ENCODE assay signal across 9 cellular contexts in genomic region chr9:96149881-96150280, GRCh38.
DNase-seq lines count a peak whose midpoint lies in the region; ATAC-seq, FAIRE-seq and TF ChIP-seq lines count a peak whose summit lies in the region.
"Had no signal": no experiment of that assay in that cellular context is flagged by ENCODE, and none has a peak within 500 bp of the region (broad histone marks: within the 10 kb centered on the region; RNA-seq: fewer than 3 reads in every experiment).

No MANE protein-coding gene starts in this region.

- H3K27me3 Mint-ChIP-seq in activated naive CD4-positive, alpha-beta T cell treated with anti-CD3 and anti-CD28 coated beads, Interleukin-2, amount 50 U/mL, for 24 hours, result peaks cover 13% of the 10 kb centered on the region

- H3K4me1 Mint-ChIP-seq in activated naive CD4-positive, alpha-beta T cell treated with anti-CD3 and anti-CD28 coated beads, Interleukin-2, amount 50 U/mL, for 24 hours, result peaks cover 23% of the 10 kb centered on the region

- peak overlapping the region; percentile 71 for H3K4me3 Mint-ChIP-seq in activated naive CD4-positive, alpha-beta T cell treated with anti-CD3 and anti-CD28 coated beads, Interleukin-2, amount 50 U/mL, for 24 hours

- H3K79me2 ChIP-seq in MM.1S (ENCODE audit: low read length), result no peaks in the 10 kb centered on the region

- FAIRE-seq in urothelium cell line (lab: Jason Lieb, UNC), result no peak

- ATAC-seq in HG02852 (IDR thresholded peaks at IDR 0.05; ENCODE audit: unreplicated experiment), result peak; percentile 58
- no peak for ATAC-seq in omental fat pad (ENCODE audit: low FRiP score)

- H3K9me3 ChIP-seq in MM.1S (replicated peaks; ENCODE audit: insufficient read depth, low read length), result no peaks in the 10 kb centered on the region
- H3K9me3 ChIP-seq: esophagus squamous epithelium had no signal

- no peaks in the 10 kb centered on the region for H3K9me3 Mint-ChIP-seq in activated naive CD4-positive, alpha-beta T cell treated with anti-CD3 and anti-CD28 coated beads, Interleukin-2, amount 50 U/mL, for 24 hours

- no peaks in the 10 kb centered on the region for H3K36me3 Mint-ChIP-seq in activated naive CD4-positive, alpha-beta T cell treated with anti-CD3 and anti-CD28 coated beads, Interleukin-2, amount 50 U/mL, for 24 hours

- TF ChIP-seq CTCF in MM.1S (IDR thresholded peaks at IDR 0.05; ENCODE audit: low read length) (no peak), omental fat pad (IDR thresholded peaks at IDR 0.05) (no peak)

- peaks cover 27% of the 10 kb centered on the region for H3K4me1 ChIP-seq in MM.1S (ENCODE audit: low read length)

- no peaks in the 10 kb centered on the region for H3K9me2 ChIP-seq in MM.1S (replicated peaks; ENCODE audit: insufficient read depth, low read length)

- H2AFZ ChIP-seq in MM.1S (ENCODE audit: low read length), result peak overlapping the region; percentile 16

- peak overlapping the region; percentile 90 for H3K27ac ChIP-seq in MM.1S (ENCODE audit: low read length)

- H3K36me3 ChIP-seq in MM.1S (replicated peaks; ENCODE audit: insufficient read depth, low read length), result no peaks in the 10 kb centered on the region
- H3K36me3 ChIP-seq: esophagus squamous epithelium had no signal

- H3K27me3 ChIP-seq in MM.1S (replicated peaks; ENCODE audit: insufficient read depth, low read length), result no peaks in the 10 kb centered on the region

- peak overlapping the region; percentile 88 for H3K4me2 ChIP-seq in MM.1S (ENCODE audit: low read depth, low read length)

- H3K4me3 ChIP-seq in MM.1S (ENCODE audit: low read length), result peak overlapping the region; percentile 53
- H3K4me3 ChIP-seq: esophagus squamous epithelium had no signal

- peaks cover 26% of the 10 kb centered on the region for H3F3A ChIP-seq in MM.1S (ENCODE audit: insufficient read depth, low read length)

- no peaks in the 10 kb centered on the region for H4K20me1 ChIP-seq in MM.1S (ENCODE audit: insufficient read depth, low read length)

- DNase-seq in activated naive CD4-positive, alpha-beta T cell treated with Interleukin-2 at 50 U/mL for 16 hours, result no peak
- DNase-seq in MM.1S, result no peak
- DNase-seq in RPMI8226, result no peak
- DNase-seq in omental fat pad (ENCODE audit: low spot score), result no peak
- DNase-seq in urothelium cell line (ENCODE audit: low spot score), result no peak
- DNase-seq in SK-N-DZ (ENCODE audit: low spot score), result no peak
- DNase-seq: esophagus squamous epithelium had no signal

- H3K27ac Mint-ChIP-seq in activated naive CD4-positive, alpha-beta T cell treated with anti-CD3 and anti-CD28 coated beads, Interleukin-2, amount 50 U/mL, for 24 hours, result no peak overlapping the region

- peak overlapping the region; percentile 40 for H3K9ac ChIP-seq in MM.1S (ENCODE audit: low read length)
